9 cellular contexts compared by ENCODE assay signal in the genomic region with DNA sequence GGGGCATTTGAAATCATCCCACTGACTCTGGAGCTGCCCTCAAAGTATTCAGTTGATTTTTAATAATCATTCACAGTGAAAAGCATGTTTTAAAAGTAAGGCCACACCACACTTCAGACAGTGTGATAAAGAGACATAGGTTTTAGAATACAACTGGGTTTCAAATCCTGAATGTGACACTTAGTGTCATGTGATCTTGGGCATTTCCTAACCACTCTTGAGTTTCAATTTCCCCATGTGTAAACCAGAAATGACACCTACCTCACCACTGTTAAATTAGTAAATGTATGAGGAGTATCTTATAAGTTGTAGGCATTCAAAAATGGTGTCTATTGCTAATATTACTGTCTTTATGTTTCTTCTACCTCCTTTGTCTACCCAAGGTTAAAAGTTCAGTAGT. TPM values are rescaled to one million over a fixed set of nuclear protein-coding genes. Genes with fewer than 3 reads are reported as not detected.
DNase-seq lines count a peak whose midpoint lies in the region; ATAC-seq and TF ChIP-seq lines count a peak whose summit lies in the region.
"Had no signal": no experiment of that assay in that cellular context is flagged by ENCODE, and none has a peak within 500 bp of the region (broad histone marks: within the 10 kb centered on the region; RNA-seq: fewer than 3 reads in every experiment).

No MANE protein-coding gene starts in this region.

- peaks cover 90% of the 10 kb centered on the region for H3K36me3 Mint-ChIP-seq in activated CD8-positive, alpha-beta T cell treated with anti-CD3 and anti-CD28 coated beads for 36 hours (ENCODE audit: low read depth)

- H3K4me3 ChIP-seq in skeletal muscle satellite cell (ENCODE audit: low read length) = no peak overlapping the region
- H3K4me3 ChIP-seq in Karpas-422 (ENCODE audit: low read length) = no peak overlapping the region

- H4K20me1 ChIP-seq in Karpas-422 (ENCODE audit: insufficient read depth, low read depth, low read length) = peaks cover 44% of the 10 kb centered on the region

- peak overlapping the region; percentile 49 for H3K4me3 Mint-ChIP-seq in activated CD8-positive, alpha-beta T cell treated with anti-CD3 and anti-CD28 coated beads for 36 hours

- H3K9me3 Mint-ChIP-seq in activated CD8-positive, alpha-beta T cell treated with anti-CD3 and anti-CD28 coated beads for 36 hours = peaks cover 7% of the 10 kb centered on the region

- peak overlapping the region; percentile 96 for H3K27ac Mint-ChIP-seq in activated CD8-positive, alpha-beta T cell treated with anti-CD3 and anti-CD28 coated beads for 36 hours

- intact Hi-C loops in activated CD8-positive, alpha-beta T cell treated with anti-CD3 and anti-CD28 coated beads for 36 hours (cut with micrococcal nuclease) = loop anchor here (1.0 kb wide), 1 partner anchor 51 kb away; no protein-coding TSS in a partner anchor

- H3K4me1 ChIP-seq in skeletal muscle satellite cell (ENCODE audit: control insufficient read depth, insufficient read depth, low read length) (peaks cover 41% of the 10 kb centered on the region), Karpas-422 (ENCODE audit: low read length) (peaks cover 43% of the 10 kb centered on the region)

- CTCF ChIA-PET in activated CD8-positive, alpha-beta T cell treated with anti-CD3 and anti-CD28 coated beads for 36 hours (lab: Charles Lee) = interaction anchor here (1.0 to 2.9 kb wide), 2 partner anchors 29 to 105 kb away, joined by 4 to 8 read pairs; no protein-coding TSS in a partner anchor

- peak; percentile 74 to 75 for ATAC-seq in activated CD4-positive, CD25-positive, alpha-beta regulatory T cell treated with anti-CD3 and anti-CD28 coated beads, Interleukin-2, amount 50 U/mL, for 24 hours
- peak; percentile 35 for ATAC-seq in HG03103 (IDR thresholded peaks at IDR 0.05; ENCODE audit: low read depth, unreplicated experiment)
- ATAC-seq in activated CD8-positive, alpha-beta T cell treated with anti-CD3 and anti-CD28 coated beads for 36 hours = peak; percentile 35

- H3K9me2 ChIP-seq in Karpas-422 (replicated peaks; ENCODE audit: insufficient read depth, low read length) = no peaks in the 10 kb centered on the region

- H3K36me3 ChIP-seq in skeletal muscle satellite cell (ENCODE audit: insufficient read depth, low read length) (peaks cover 14% of the 10 kb centered on the region), Karpas-422 (ENCODE audit: insufficient read depth, low read length) (peaks cover 56% of the 10 kb centered on the region)

- H3K27me3 ChIP-seq in skeletal muscle satellite cell (ENCODE audit: control insufficient read depth, insufficient read depth, low read length) (no peaks in the 10 kb centered on the region), Karpas-422 (ENCODE audit: low read length) (no peaks in the 10 kb centered on the region)

- H3K4me2 ChIP-seq in skeletal muscle satellite cell (ENCODE audit: low read length) (peak overlapping the region; percentile 1), Karpas-422 (ENCODE audit: low read depth, low read length, poor library complexity, severe bottlenecking) (no peak overlapping the region)

- H3K27ac ChIP-seq in Karpas-422 (ENCODE audit: low read length) = no peak overlapping the region

- H2AFZ ChIP-seq in Karpas-422 (ENCODE audit: low read length) = no peak overlapping the region

- no peak for DNase-seq in activated CD4-positive, CD25-positive, alpha-beta regulatory T cell (lab: John Stamatoyannopoulos, UW)
- no peak for DNase-seq in activated CD8-positive, alpha-beta T cell treated with anti-CD3 and anti-CD28 coated beads for 36 hours
- no peak for DNase-seq in Karpas-422
- DNase-seq in NCI-H510A (lab: John Stamatoyannopoulos, UW) = no peak
- DNase-seq in foreskin melanocyte = no peak
- DNase-seq: NCI-H1092 had no signal

- no peaks in the 10 kb centered on the region for H3K27me3 Mint-ChIP-seq in activated CD8-positive, alpha-beta T cell treated with anti-CD3 and anti-CD28 coated beads for 36 hours

- H3K4me1 Mint-ChIP-seq in activated CD8-positive, alpha-beta T cell treated with anti-CD3 and anti-CD28 coated beads for 36 hours (ENCODE audit: low read depth) = peaks cover 76% of the 10 kb centered on the region

- H3K9me3 ChIP-seq in skeletal muscle satellite cell (replicated peaks; ENCODE audit: low read length) (no peaks in the 10 kb centered on the region), Karpas-422 (ENCODE audit: low read length) (no peaks in the 10 kb centered on the region; the same call in 1 of the 2 replicates)

- H3K79me2 ChIP-seq in Karpas-422 (ENCODE audit: low read length) = peaks cover 97% of the 10 kb centered on the region

- H3K9ac ChIP-seq in skeletal muscle satellite cell (ENCODE audit: low read depth, low read length) (peak overlapping the region; percentile 6), Karpas-422 (ENCODE audit: low read length) (no peak overlapping the region)

- POLR2A ChIA-PET in activated CD8-positive, alpha-beta T cell treated with anti-CD3 and anti-CD28 coated beads for 36 hours (lab: Charles Lee) = interaction anchor here (0.6 kb wide), 2 partner anchors 24 to 33 kb away, joined by 3 read pairs; no protein-coding TSS in a partner anchor

- TF ChIP-seq CTCF in activated CD8-positive, alpha-beta T cell treated with anti-CD3 and anti-CD28 coated beads for 36 hours (IDR thresholded peaks at IDR 0.05) = no peak

RNA-seq across cellular contexts. Expression of a gene that starts 5.4 kb away (rescaled TPM):
- total RNA-seq in activated CD8-positive, alpha-beta T cell treated with anti-CD3 and anti-CD28 coated beads for 36 hours = 100 to 1,000 TPM; 234 to 235 TPM
- total RNA-seq in skeletal muscle satellite cell (2012; rRNA removed) = 47.4 and 63.1 TPM in 2 replicates
- 273 and 796 TPM in 2 replicates for total RNA-seq in Karpas-422 (2014; rRNA removed; shearing (Covaris generic); ENCODE audit: low replicate concordance)
